In the genomic region with DNA sequence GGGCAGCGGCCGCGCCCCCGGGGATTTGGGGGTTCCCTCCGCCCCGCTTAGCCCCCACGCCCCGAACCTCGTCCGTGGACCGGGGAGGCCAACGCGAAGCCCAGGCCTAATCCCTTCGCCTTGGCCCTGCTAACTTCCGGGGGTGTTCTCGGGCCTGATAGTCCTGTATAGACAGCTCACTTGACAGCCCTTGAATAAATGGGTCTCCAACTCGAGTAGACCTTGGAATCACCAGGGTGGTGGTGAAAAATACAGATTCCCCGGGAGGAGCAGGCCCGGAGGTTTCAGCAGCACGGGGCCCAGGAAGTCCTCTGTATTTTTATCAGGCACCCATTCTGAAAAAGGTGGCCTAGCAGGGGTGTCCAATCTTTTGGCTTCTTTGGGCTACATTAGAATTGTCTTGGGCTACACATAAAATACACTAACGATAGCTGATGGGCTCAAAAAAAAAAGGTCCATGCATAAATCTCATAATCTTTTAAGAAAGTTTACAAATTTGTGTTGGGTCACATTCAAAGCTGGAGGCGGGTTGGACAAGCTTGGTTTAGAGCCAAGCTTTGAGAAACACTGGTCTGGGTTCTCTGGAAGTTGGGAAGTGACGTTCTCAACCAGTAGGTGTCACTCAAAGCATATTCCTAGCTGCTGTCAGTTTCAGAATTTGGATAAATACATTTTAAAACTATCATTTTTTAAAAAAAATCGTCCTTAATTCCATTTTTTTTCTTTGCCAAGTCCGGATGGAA, we compare ENCODE assay signal across 1 cellular context.
TF ChIP-seq lines count a peak whose summit lies in the region.

No MANE protein-coding gene starts in this region.

TF ChIP-seq in HEK293, 187 proteins besides CTCF, POLR2A, EP300 and RAD21 (continued from another document):
- TF ChIP-seq, protein P1, sequence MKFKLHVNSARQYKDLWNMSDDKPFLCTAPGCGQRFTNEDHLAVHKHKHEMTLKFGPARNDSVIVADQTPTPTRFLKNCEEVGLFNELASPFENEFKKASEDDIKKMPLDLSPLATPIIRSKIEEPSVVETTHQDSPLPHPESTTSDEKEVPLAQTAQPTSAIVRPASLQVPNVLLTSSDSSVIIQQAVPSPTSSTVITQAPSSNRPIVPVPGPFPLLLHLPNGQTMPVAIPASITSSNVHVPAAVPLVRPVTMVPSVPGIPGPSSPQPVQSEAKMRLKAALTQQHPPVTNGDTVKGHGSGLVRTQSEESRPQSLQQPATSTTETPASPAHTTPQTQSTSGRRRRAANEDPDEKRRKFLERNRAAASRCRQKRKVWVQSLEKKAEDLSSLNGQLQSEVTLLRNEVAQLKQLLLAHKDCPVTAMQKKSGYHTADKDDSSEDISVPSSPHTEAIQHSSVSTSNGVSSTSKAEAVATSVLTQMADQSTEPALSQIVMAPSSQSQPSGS (tag by site-specific recombination; IDR thresholded peaks at IDR 0.05; ENCODE audit: low read depth), result no peak
- TF ChIP-seq ZBTB20 (tag by site-specific recombination; IDR thresholded peaks at IDR 0.05), result peak; percentile 98
- TF ChIP-seq GLI4 (tag by site-specific recombination; IDR thresholded peaks at IDR 0.05), result no peak
- TF ChIP-seq ZNF585B (tag by site-specific recombination; IDR thresholded peaks at IDR 0.05), result no peak
- TF ChIP-seq, protein P2, sequence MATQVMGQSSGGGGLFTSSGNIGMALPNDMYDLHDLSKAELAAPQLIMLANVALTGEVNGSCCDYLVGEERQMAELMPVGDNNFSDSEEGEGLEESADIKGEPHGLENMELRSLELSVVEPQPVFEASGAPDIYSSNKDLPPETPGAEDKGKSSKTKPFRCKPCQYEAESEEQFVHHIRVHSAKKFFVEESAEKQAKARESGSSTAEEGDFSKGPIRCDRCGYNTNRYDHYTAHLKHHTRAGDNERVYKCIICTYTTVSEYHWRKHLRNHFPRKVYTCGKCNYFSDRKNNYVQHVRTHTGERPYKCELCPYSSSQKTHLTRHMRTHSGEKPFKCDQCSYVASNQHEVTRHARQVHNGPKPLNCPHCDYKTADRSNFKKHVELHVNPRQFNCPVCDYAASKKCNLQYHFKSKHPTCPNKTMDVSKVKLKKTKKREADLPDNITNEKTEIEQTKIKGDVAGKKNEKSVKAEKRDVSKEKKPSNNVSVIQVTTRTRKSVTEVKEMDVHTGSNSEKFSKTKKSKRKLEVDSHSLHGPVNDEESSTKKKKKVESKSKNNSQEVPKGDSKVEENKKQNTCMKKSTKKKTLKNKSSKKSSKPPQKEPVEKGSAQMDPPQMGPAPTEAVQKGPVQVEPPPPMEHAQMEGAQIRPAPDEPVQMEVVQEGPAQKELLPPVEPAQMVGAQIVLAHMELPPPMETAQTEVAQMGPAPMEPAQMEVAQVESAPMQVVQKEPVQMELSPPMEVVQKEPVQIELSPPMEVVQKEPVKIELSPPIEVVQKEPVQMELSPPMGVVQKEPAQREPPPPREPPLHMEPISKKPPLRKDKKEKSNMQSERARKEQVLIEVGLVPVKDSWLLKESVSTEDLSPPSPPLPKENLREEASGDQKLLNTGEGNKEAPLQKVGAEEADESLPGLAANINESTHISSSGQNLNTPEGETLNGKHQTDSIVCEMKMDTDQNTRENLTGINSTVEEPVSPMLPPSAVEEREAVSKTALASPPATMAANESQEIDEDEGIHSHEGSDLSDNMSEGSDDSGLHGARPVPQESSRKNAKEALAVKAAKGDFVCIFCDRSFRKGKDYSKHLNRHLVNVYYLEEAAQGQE (tag by site-specific recombination; IDR thresholded peaks at IDR 0.05), result no peak
- no peak for TF ChIP-seq ZBTB21 (tag by site-specific recombination; IDR thresholded peaks at IDR 0.05)
